18 cellular contexts compared by ENCODE assay signal in genomic region chr5:115558388-115558956, GRCh38. TPM values are rescaled to one million over a fixed set of nuclear protein-coding genes. Genes with fewer than 3 reads are reported as not detected.
DNase-seq lines count a peak whose midpoint lies in the region; ATAC-seq and TF ChIP-seq lines count a peak whose summit lies in the region.
"Had no signal": no experiment of that assay in that cellular context is flagged by ENCODE, and none has a peak within 500 bp of the region (broad histone marks: within the 10 kb centered on the region; RNA-seq: fewer than 3 reads in every experiment).

No MANE protein-coding gene starts in this region.

- H3K4me3 ChIP-seq in liver (ENCODE audit: low read depth in 1 of 3, low read length in 3 of 3) (no peak overlapping the region), transverse colon (no peak overlapping the region)
- H3K4me3 ChIP-seq: A549 had no signal

- H3K4me3 Mint-ChIP-seq in activated naive CD4-positive, alpha-beta T cell treated with anti-CD3 and anti-CD28 coated beads, Interleukin-2, amount 50 U/mL, for 24 hours = no peak overlapping the region
- H3K4me3 Mint-ChIP-seq in activated naive CD4-positive, alpha-beta T cell treated with anti-CD3 and anti-CD28 coated beads for 36 hours = no peak overlapping the region
- H3K4me3 Mint-ChIP-seq: activated T-cell treated with anti-CD3 and anti-CD28 coated beads, Interleukin-2, amount 50 U/mL, for 72 hours; CD8-positive, alpha-beta memory T cell; dendritic cell treated with granulocyte-macrophage colony-stimulating factor and Interleukin-4, amounts not matched to agents 40 ng/mL and 50 ng/mL, for 4 days had no signal

- peak overlapping the region in 1 of 2 donors; percentile 45 for H3K9ac ChIP-seq in liver (ENCODE audit: low read depth in 1 of 2, low read length in 2 of 2)

- H3K27me3 Mint-ChIP-seq in activated naive CD4-positive, alpha-beta T cell treated with anti-CD3 and anti-CD28 coated beads, Interleukin-2, amount 50 U/mL, for 24 hours = peaks cover 3% of the 10 kb centered on the region
- H3K27me3 Mint-ChIP-seq in activated naive CD4-positive, alpha-beta T cell treated with anti-CD3 and anti-CD28 coated beads for 36 hours (ENCODE audit: low read depth) = peaks cover 17% of the 10 kb centered on the region
- H3K27me3 Mint-ChIP-seq: dendritic cell treated with granulocyte-macrophage colony-stimulating factor and Interleukin-4, amounts not matched to agents 40 ng/mL and 50 ng/mL, for 4 days had no signal

- DNase-seq in activated naive CD4-positive, alpha-beta T cell treated with anti-CD3 and anti-CD28 coated beads for 36 hours = no peak
- no peak for DNase-seq in epithelial cell of prostate (ENCODE audit: low read depth, low spot score)
- DNase-seq in transverse colon = no peak
- no peak for DNase-seq in foreskin melanocyte
- no peak for DNase-seq in Ammon's horn (ENCODE audit: low spot score)
- DNase-seq: activated T-cell treated with anti-CD3 and anti-CD28 coated beads, Interleukin-2, amount 50 U/mL, for 72 hours; amniotic stem cell; CD8-positive, alpha-beta memory T cell; NCI-H2107; stimulated activated CD4-positive, alpha-beta T cell treated with anti-CD3 and anti-CD28 coated beads, Interleukin-4, amount 100 ng/mL, for 1 hour; T-helper 9 cell had no signal

- no peak for TF ChIP-seq RAD21 in liver (IDR thresholded peaks at IDR 0.05)

- intact Hi-C loops in activated naive CD4-positive, alpha-beta T cell treated with anti-CD3 and anti-CD28 coated beads for 36 hours (cut with micrococcal nuclease) = no loop called here
- intact Hi-C loops in transverse colon (cut with DNase I; ENCODE audit: low total_unique reads) = no loop called here

- H3K27ac ChIP-seq in epithelial cell of prostate (peak overlapping the region; percentile 55), liver (ENCODE audit: low read depth in 1 of 2, low read length in 2 of 2) (peak overlapping the region; percentile 69 to 70), transverse colon (peak overlapping the region in 2 of 4 donors; percentile 2 to 10)
- H3K27ac ChIP-seq: RWPE1 had no signal

- H3K4me1 Mint-ChIP-seq in activated naive CD4-positive, alpha-beta T cell treated with anti-CD3 and anti-CD28 coated beads, Interleukin-2, amount 50 U/mL, for 24 hours = peaks cover 15% of the 10 kb centered on the region
- H3K4me1 Mint-ChIP-seq in activated naive CD4-positive, alpha-beta T cell treated with anti-CD3 and anti-CD28 coated beads for 36 hours (ENCODE audit: low read depth) = no peaks in the 10 kb centered on the region
- H3K4me1 Mint-ChIP-seq: CD8-positive, alpha-beta memory T cell had no signal

- H3K27me3 ChIP-seq in liver (ENCODE audit: control insufficient read depth in 4 of 4, insufficient read depth in 4 of 4, low read length in 3 of 4) = no peaks in the 10 kb centered on the region
- H3K27me3 ChIP-seq in transverse colon = no peaks in the 10 kb centered on the region

- WGBS in liver = 25% methylated on average over 4 of the region's 4 CpGs
- 53 to 54% methylated on average over 4 of the region's 4 CpGs for WGBS in transverse colon (ENCODE audit: low coverage in 1 of 2), 2 donors

- no peak for TF ChIP-seq CTCF in liver (IDR thresholded peaks at IDR 0.05; ENCODE audit: low read depth, low read length, missing input control)
- no peak for TF ChIP-seq CTCF in transverse colon (IDR thresholded peaks at IDR 0.05)

- ATAC-seq in HG02571 (IDR thresholded peaks at IDR 0.05; ENCODE audit: unreplicated experiment) = no peak
- ATAC-seq: A549 had no signal

- no peaks in the 10 kb centered on the region for H3K9me3 Mint-ChIP-seq in activated naive CD4-positive, alpha-beta T cell treated with anti-CD3 and anti-CD28 coated beads, Interleukin-2, amount 50 U/mL, for 24 hours
- no peaks in the 10 kb centered on the region for H3K9me3 Mint-ChIP-seq in activated naive CD4-positive, alpha-beta T cell treated with anti-CD3 and anti-CD28 coated beads for 36 hours
- H3K9me3 Mint-ChIP-seq: activated T-cell treated with anti-CD3 and anti-CD28 coated beads, Interleukin-2, amount 50 U/mL, for 72 hours had no signal

- H3K36me3 Mint-ChIP-seq in activated naive CD4-positive, alpha-beta T cell treated with anti-CD3 and anti-CD28 coated beads, Interleukin-2, amount 50 U/mL, for 24 hours = no peaks in the 10 kb centered on the region
- no peaks in the 10 kb centered on the region for H3K36me3 Mint-ChIP-seq in activated naive CD4-positive, alpha-beta T cell treated with anti-CD3 and anti-CD28 coated beads for 36 hours (ENCODE audit: low read depth)

- H3K9me3 ChIP-seq in liver (ENCODE audit: control insufficient read depth in 4 of 4, low read length in 3 of 4) (no peaks in the 10 kb centered on the region), transverse colon (no peaks in the 10 kb centered on the region)
- H3K9me3 ChIP-seq: A549 had no signal

- no peak for TF ChIP-seq POLR2A in transverse colon (IDR thresholded peaks at IDR 0.05)

- H3K4me1 ChIP-seq in liver (ENCODE audit: control insufficient read depth in 4 of 4, insufficient read depth in 4 of 4, low read length in 3 of 4) (peaks cover 0 to 21% (median 10%) of the 10 kb centered on the region in 4 donors), transverse colon (peaks cover 0 to 13% (median 5%) of the 10 kb centered on the region in 4 donors)

- TF ChIP-seq EP300 in transverse colon (IDR thresholded peaks at IDR 0.05; ENCODE audit: low read depth) = peak; percentile 57

- peak overlapping the region; percentile 38 for H3K27ac Mint-ChIP-seq in activated naive CD4-positive, alpha-beta T cell treated with anti-CD3 and anti-CD28 coated beads, Interleukin-2, amount 50 U/mL, for 24 hours
- H3K27ac Mint-ChIP-seq in activated naive CD4-positive, alpha-beta T cell treated with anti-CD3 and anti-CD28 coated beads for 36 hours = no peak overlapping the region
- H3K27ac Mint-ChIP-seq: activated T-cell treated with anti-CD3 and anti-CD28 coated beads, Interleukin-2, amount 50 U/mL, for 72 hours; CD8-positive, alpha-beta memory T cell; dendritic cell treated with granulocyte-macrophage colony-stimulating factor and Interleukin-4, amounts not matched to agents 40 ng/mL and 50 ng/mL, for 4 days had no signal

- in situ Hi-C loops in transverse colon (cut with MboI; ENCODE audit: low pct_ligation_motif_present in 1 of 4, low pct_unique_long_range_greater_than_20kb in 1 of 4, low sequenced_read_pairs in 3 of 4) = no loop called here

- CTCF ChIA-PET in activated naive CD4-positive, alpha-beta T cell treated with anti-CD3 and anti-CD28 coated beads for 36 hours (lab: Charles Lee) = no interaction called here

- H3K36me3 ChIP-seq in liver (ENCODE audit: control insufficient read depth in 4 of 4, insufficient read depth in 3 of 4, low read depth in 1 of 4, low read length in 3 of 4) (no peaks in the 10 kb centered on the region), transverse colon (no peaks in the 10 kb centered on the region)

TF ChIP-seq in liver, 16 proteins besides CTCF, POLR2A, EP300 and RAD21 (continues in another document):
- TF ChIP-seq FOXA2 (IDR thresholded peaks at IDR 0.05) (peak; percentile 80), NR2F2 (IDR thresholded peaks at IDR 0.05) (no peak), ATF3 (IDR thresholded peaks at IDR 0.05) (no peak), HNF4G (IDR thresholded peaks at IDR 0.05) (peak; percentile 26), REST (IDR thresholded peaks at IDR 0.05) (peak; percentile 46), YY1 (IDR thresholded peaks at IDR 0.05) (peak; percentile 78), SP1 (IDR thresholded peaks at IDR 0.05) (peak; percentile 49), GABPA (IDR thresholded peaks at IDR 0.05 in 1 of 2, conservative IDR thresholded peaks at IDR 0.05 in 1 of 2) (no peak), MAX (IDR thresholded peaks at IDR 0.05) (peak; percentile 34), RXRA (IDR thresholded peaks at IDR 0.05) (peak; percentile 50 to 83), EGR1 (IDR thresholded peaks at IDR 0.05; ENCODE audit: low read depth in 2 of 2) (no peak), JUND (IDR thresholded peaks at IDR 0.05) (peak in 1 of 2 donors; percentile 42)

RNA-seq across cellular contexts. Expression of gene FEM1C, which starts 13.9 kb away (rescaled TPM):
- 1 to 10 TPM; 9.7 to 10.0 TPM for total RNA-seq in activated naive CD4-positive, alpha-beta T cell treated with anti-CD3 and anti-CD28 coated beads for 36 hours
- 10 to 100 TPM; 13.2 to 14.3 TPM for total RNA-seq in liver
- 1 to 10 TPM; 3.4 to 4.3 TPM for polyA plus RNA-seq in liver
- 10 to 100 TPM in 3 of 4 donors, 1 to 10 TPM in 1; 5.8 to 46.0 (median 40.0) TPM for total RNA-seq in transverse colon

RNA-seq across cellular contexts. Expression of gene TICAM2, which starts 43.8 kb away (rescaled TPM):
- under 1 TPM; 0.72 to 0.91 TPM for total RNA-seq in activated naive CD4-positive, alpha-beta T cell treated with anti-CD3 and anti-CD28 coated beads for 36 hours
- 1 to 10 TPM in 1 of 2 donors, under 1 TPM in 1; 0.59 to 1.3 TPM for total RNA-seq in liver
- 1 to 10 TPM in 1 of 2 donors, under 1 TPM in 1; 0.50 to 1.5 TPM for polyA plus RNA-seq in liver
- 1 to 10 TPM in 1 of 4 donors, under 1 TPM in 1, not detected in 2; 0.68 to 1.1 TPM for total RNA-seq in transverse colon
- total RNA-seq: G401 had no signal
